In genomic region chr7:87797798-87798403, GRCh38 we compare ENCODE assay signal across 8 cellular contexts.
DNase-seq lines count a peak whose midpoint lies in the region; ATAC-seq, FAIRE-seq and TF ChIP-seq lines count a peak whose summit lies in the region.

No MANE protein-coding gene starts in this region.

- no peaks in the 10 kb centered on the region for H3K79me2 ChIP-seq in HCT116 (ENCODE audit: insufficient read depth, low read length)

- intact Hi-C loops in HCT116 (cut with micrococcal nuclease), result loop anchor here (1.0 to 10.0 kb wide), 4 partner anchors 89 to 557 kb away; no protein-coding TSS in a partner anchor

- no peaks in the 10 kb centered on the region for H3K27me3 ChIP-seq in HCT116 (ENCODE audit: insufficient read depth, low read length)

- H3K9me2 ChIP-seq in HCT116 (ENCODE audit: insufficient read depth), result no peaks in the 10 kb centered on the region

- POLR2A ChIA-PET in HCT116 (lab: Charles Lee), result interaction anchor here (0.8 kb wide), 1 partner anchor 90 kb away, joined by 5 read pairs; no protein-coding TSS in a partner anchor

- H3K36me3 ChIP-seq in HCT116 (ENCODE audit: control insufficient read depth in 1 of 2, insufficient read depth in 2 of 2, low read length in 2 of 2), result no peaks in the 10 kb centered on the region

- DNase-seq in GM12865 (ENCODE audit: low read depth) (peak; percentile 62), HCT116 (ENCODE audit: low read depth, low spot score) (peak; percentile 35), LHCN-M2 (ENCODE audit: low read depth) (peak; percentile 72), RKO (ENCODE audit: low spot score) (peak; percentile 87), non-pigmented ciliary epithelial cell (ENCODE audit: low read depth) (peak; percentile 14), HK-2 (ENCODE audit: unreplicated experiment) (no peak)

- H3K9me3 ChIP-seq in HCT116 (ENCODE audit: control insufficient read depth in 1 of 2, insufficient read depth in 1 of 2, low read depth in 1 of 2, low read length in 2 of 2), result no peaks in the 10 kb centered on the region

- no peak overlapping the region for H3K4me2 ChIP-seq in HCT116 (ENCODE audit: low read length)

- TF ChIP-seq RAD21 in HCT116 (IDR thresholded peaks at IDR 0.05; ENCODE audit: low read depth), result peak; percentile 82

- no peak overlapping the region for H3K9ac ChIP-seq in HCT116 (ENCODE audit: low read length)

- no peaks in the 10 kb centered on the region for H3K4me1 ChIP-seq in HCT116 (ENCODE audit: control insufficient read depth in 1 of 2, insufficient read depth in 2 of 2, low read length in 2 of 2)

- no peak overlapping the region for H3K27ac ChIP-seq in HCT116 (ENCODE audit: low read depth, low read length)

- TF ChIP-seq CTCF in GM12865 (IDR thresholded peaks at IDR 0.05; ENCODE audit: insufficient read depth, low read depth, low read length, missing control alignments), result peak; percentile 70
- TF ChIP-seq CTCF in HCT116 (IDR thresholded peaks at IDR 0.05 in 2 of 3, conservative IDR thresholded peaks at IDR 0.05 in 1 of 3; ENCODE audit: borderline replicate concordance in 1 of 3, insufficient read depth in 1 of 3, low read depth in 2 of 3, low read length in 2 of 3), result peak; percentile 43 to 66 (median 59); a peak in 5 of 6 replicates

- H3K4me3 ChIP-seq in GM12865 (ENCODE audit: low read depth, low read length) (no peak overlapping the region), HCT116 (replicated peaks in 1 of 2; ENCODE audit: low read depth in 1 of 2, low read length in 2 of 2) (no peak overlapping the region)

- no TSS peak for BruUV-seq in HCT116 (replicated peaks; lab: Mats Ljungman, UMichigan)

- FAIRE-seq in A204.1 (lab: Jason Lieb, UNC), result peak; percentile 95

- ATAC-seq in HCT116 (peak; percentile 89), esophagus mucosa (peak; percentile 82)

- no peak overlapping the region for H2AFZ ChIP-seq in HCT116 (ENCODE audit: low read depth, low read length, poor library complexity, severe bottlenecking)

- CTCF ChIA-PET in HCT116 (lab: Charles Lee), result interaction anchor here (0.6 to 2.2 kb wide), 5 partner anchors 10 to 372 kb away, joined by 3 to 12 read pairs (median 6); no protein-coding TSS in a partner anchor

- no peak for TF ChIP-seq POLR2A in HCT116 (IDR thresholded peaks at IDR 0.05; ENCODE audit: borderline replicate concordance, extremely low read depth, insufficient read depth, insufficient read length)

- RAD21 ChIA-PET in HCT116 (lab: Charles Lee; ENCODE audit: low non-redundant PET in 1 of 2, low total read pairs in 2 of 2, uncharacterized antibody in 2 of 2, unreplicated experiment in 2 of 2), result no interaction called here

- no peaks in the 10 kb centered on the region for H4K20me1 ChIP-seq in HCT116 (ENCODE audit: insufficient read depth)

TF ChIP-seq in HCT116, 20 proteins besides CTCF, POLR2A, EP300 and RAD21:
- TF ChIP-seq FOSL1 (IDR thresholded peaks at IDR 0.05; ENCODE audit: low read depth) (no peak), SRF (IDR thresholded peaks at IDR 0.05; ENCODE audit: low read depth) (no peak), ATF3 (IDR thresholded peaks at IDR 0.05) (no peak), ZFX (IDR thresholded peaks at IDR 0.05) (no peak), JUND (IDR thresholded peaks at IDR 0.05) (no peak), YY1 (IDR thresholded peaks at IDR 0.05; ENCODE audit: extremely low read depth, insufficient replicate concordance, low read depth, low read length) (no peak), EGR1 (IDR thresholded peaks at IDR 0.05; ENCODE audit: low read depth) (no peak), EZH2phosphoT487 (IDR thresholded peaks at IDR 0.05; ENCODE audit: borderline replicate concordance) (no peak), ZBTB33 (IDR thresholded peaks at IDR 0.05; ENCODE audit: extremely low read depth, insufficient replicate concordance, low read length) (no peak), SP1 (IDR thresholded peaks at IDR 0.05; ENCODE audit: low read depth) (no peak), CEBPB (IDR thresholded peaks at IDR 0.05; ENCODE audit: low read depth) (no peak), ELF1 (IDR thresholded peaks at IDR 0.05; ENCODE audit: borderline replicate concordance, low read depth) (no peak), EZH2 (IDR thresholded peaks at IDR 0.05) (no peak), MAX (IDR thresholded peaks at IDR 0.05) (no peak), ZNF274 (IDR thresholded peaks at IDR 0.05; ENCODE audit: low read depth, low read length) (no peak), CBX3 (IDR thresholded peaks at IDR 0.05; ENCODE audit: low read depth) (no peak), POLR2AphosphoS5 (IDR thresholded peaks at IDR 0.05; ENCODE audit: low read depth, low read length) (no peak), REST (IDR thresholded peaks at IDR 0.05; ENCODE audit: low read depth) (no peak)
